ENCODE assay signal across 24 cellular contexts in the genomic region with DNA sequence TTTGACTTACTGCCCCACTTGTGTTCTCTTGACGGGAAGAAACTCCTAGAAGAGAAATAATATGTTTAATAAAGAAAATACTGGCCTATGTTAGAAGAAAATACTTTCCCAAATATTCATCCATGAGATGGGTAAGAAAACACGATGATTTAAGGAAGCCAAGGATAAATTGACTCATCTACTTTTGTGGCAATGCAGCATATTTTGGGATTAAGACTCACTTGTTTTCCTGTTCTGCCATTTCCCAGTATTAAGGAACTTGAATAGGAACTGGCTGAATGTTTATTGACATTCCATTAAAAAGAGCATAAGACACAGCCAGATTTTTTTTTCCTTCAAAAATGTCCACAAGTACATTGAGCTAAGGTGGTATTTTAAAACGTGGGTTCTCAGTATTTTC. TPM values are rescaled to one million over a fixed set of nuclear protein-coding genes. Genes with fewer than 3 reads are reported as not detected.
"Had no signal": no experiment of that assay in that cellular context is flagged by ENCODE, and none has a peak within 500 bp of the region (broad histone marks: within the 10 kb centered on the region; RNA-seq: fewer than 3 reads in every experiment).

No MANE protein-coding gene starts in this region.

- H3K27me3 Mint-ChIP-seq: activated CD8-positive, alpha-beta memory T cell treated with anti-CD3 and anti-CD28 coated beads, Interleukin-2, amount 10 ng/mL, durations not matched to agents 7 days and 5 days had no signal

- DNase-seq: activated CD4-positive, alpha-beta T cell treated with anti-CD3 and anti-CD28 coated beads for 36 hours; activated CD4-positive, alpha-beta T cell treated with anti-CD3 and anti-CD28 coated beads, Interleukin-2, amount 50 U/mL, for 48 hours; activated CD8-positive, alpha-beta memory T cell treated with anti-CD3 and anti-CD28 coated beads, Interleukin-2, amount 10 ng/mL, durations not matched to agents 7 days and 5 days; activated naive CD4-positive, alpha-beta T cell treated with anti-CD3 and anti-CD28 coated beads for 36 hours; activated T-cell treated with anti-CD3 and anti-CD28 coated beads, Interleukin-2, amount 50 U/mL, for 1 hour; effector CD8-positive, alpha-beta T cell; foreskin melanocyte; glutamatergic neuron; hippocampal formation; kidney; midbrain; nephron progenitor cell; nucleus accumbens; posterior cingulate gyrus; stimulated activated CD4-positive, alpha-beta T cell treated with anti-CD3 and anti-CD28 coated beads, Interleukin-12 subunit alpha, Interleukin-12 subunit beta, amount 100 ng/mL, for 4 hours; stimulated activated CD4-positive, alpha-beta T cell treated with anti-CD3 and anti-CD28 coated beads, Interleukin-1b, Interleukin-23, amount 100 ng/mL, for 48 hours; stimulated activated CD8-positive, alpha-beta memory T cell treated with anti-CD3 and anti-CD28 coated beads, Interleukin-4, amount 100 ng/mL, for 48 hours; stimulated activated naive CD4-positive, alpha-beta T cell; substantia nigra; tibial artery had no signal

- ATAC-seq: activated CD4-positive, alpha-beta T cell treated with anti-CD3 and anti-CD28 coated beads for 36 hours; activated CD8-positive, alpha-beta memory T cell treated with anti-CD3 and anti-CD28 coated beads, Interleukin-2, amount 10 ng/mL, durations not matched to agents 7 days and 5 days; left lobe of liver had no signal

- H3K9me3 Mint-ChIP-seq: activated T-helper 2 cell treated with anti-CD3 and anti-CD28 coated beads, Interferon-gamma antibody, Interleukin-2, Interleukin-4, amounts not matched to agents 10 μg/mL and 5 μg/mL and 100 μg/mL, durations not matched to agents 14 hours and 24 hours and 36 hours had no signal

- H3K4me1 Mint-ChIP-seq: activated CD4-positive, alpha-beta T cell treated with anti-CD3 and anti-CD28 coated beads for 36 hours; activated CD8-positive, alpha-beta memory T cell treated with anti-CD3 and anti-CD28 coated beads, Interleukin-2, amount 10 ng/mL, durations not matched to agents 7 days and 5 days; nephron progenitor cell had no signal

- H3K36me3 Mint-ChIP-seq: activated CD8-positive, alpha-beta memory T cell treated with anti-CD3 and anti-CD28 coated beads, Interleukin-2, amount 10 ng/mL, durations not matched to agents 7 days and 5 days had no signal

- H3K4me3 Mint-ChIP-seq: activated CD4-positive, alpha-beta T cell treated with anti-CD3 and anti-CD28 coated beads for 36 hours; activated CD8-positive, alpha-beta memory T cell treated with anti-CD3 and anti-CD28 coated beads, Interleukin-2, amount 10 ng/mL, durations not matched to agents 7 days and 5 days; activated naive CD4-positive, alpha-beta T cell treated with anti-CD3 and anti-CD28 coated beads for 36 hours; dendritic cell treated with granulocyte-macrophage colony-stimulating factor and Interleukin-4, amounts not matched to agents 40 ng/mL and 50 ng/mL, for 4 days; nephron progenitor cell; T-helper 2 cell treated with Interferon-gamma antibody and Interleukin-4, amounts not matched to agents 5 μg/mL and 100 μg/mL, for 36 hours had no signal

- H3K27ac Mint-ChIP-seq: activated CD4-positive, alpha-beta T cell treated with anti-CD3 and anti-CD28 coated beads for 36 hours; activated CD8-positive, alpha-beta memory T cell treated with anti-CD3 and anti-CD28 coated beads, Interleukin-2, amount 10 ng/mL, durations not matched to agents 7 days and 5 days; activated naive CD4-positive, alpha-beta T cell treated with anti-CD3 and anti-CD28 coated beads for 36 hours; activated T-helper 2 cell treated with anti-CD3 and anti-CD28 coated beads, Interferon-gamma antibody, Interleukin-2, Interleukin-4, amounts not matched to agents 10 μg/mL and 5 μg/mL and 100 μg/mL, durations not matched to agents 14 hours and 24 hours and 36 hours; dendritic cell treated with granulocyte-macrophage colony-stimulating factor and Interleukin-4, amounts not matched to agents 40 ng/mL and 50 ng/mL, for 4 days; nephron progenitor cell; T-helper 2 cell treated with Interferon-gamma antibody and Interleukin-4, amounts not matched to agents 5 μg/mL and 100 μg/mL, for 36 hours had no signal

RNA-seq across cellular contexts. Expression of a gene that starts 10.9 kb away (rescaled TPM):
- total RNA-seq: activated CD4-positive, alpha-beta T cell treated with anti-CD3 and anti-CD28 coated beads for 36 hours; activated CD8-positive, alpha-beta memory T cell treated with anti-CD3 and anti-CD28 coated beads, Interleukin-2, amount 10 ng/mL, durations not matched to agents 7 days and 5 days; activated naive CD4-positive, alpha-beta T cell treated with anti-CD3 and anti-CD28 coated beads for 36 hours; activated T-helper 2 cell treated with anti-CD3 and anti-CD28 coated beads, Interferon-gamma antibody, Interleukin-2, Interleukin-4, amounts not matched to agents 10 μg/mL and 5 μg/mL and 100 μg/mL, durations not matched to agents 14 hours and 24 hours and 36 hours had no signal
